Comparison of ENCODE assay signal across 11 cellular contexts in the genomic region with DNA sequence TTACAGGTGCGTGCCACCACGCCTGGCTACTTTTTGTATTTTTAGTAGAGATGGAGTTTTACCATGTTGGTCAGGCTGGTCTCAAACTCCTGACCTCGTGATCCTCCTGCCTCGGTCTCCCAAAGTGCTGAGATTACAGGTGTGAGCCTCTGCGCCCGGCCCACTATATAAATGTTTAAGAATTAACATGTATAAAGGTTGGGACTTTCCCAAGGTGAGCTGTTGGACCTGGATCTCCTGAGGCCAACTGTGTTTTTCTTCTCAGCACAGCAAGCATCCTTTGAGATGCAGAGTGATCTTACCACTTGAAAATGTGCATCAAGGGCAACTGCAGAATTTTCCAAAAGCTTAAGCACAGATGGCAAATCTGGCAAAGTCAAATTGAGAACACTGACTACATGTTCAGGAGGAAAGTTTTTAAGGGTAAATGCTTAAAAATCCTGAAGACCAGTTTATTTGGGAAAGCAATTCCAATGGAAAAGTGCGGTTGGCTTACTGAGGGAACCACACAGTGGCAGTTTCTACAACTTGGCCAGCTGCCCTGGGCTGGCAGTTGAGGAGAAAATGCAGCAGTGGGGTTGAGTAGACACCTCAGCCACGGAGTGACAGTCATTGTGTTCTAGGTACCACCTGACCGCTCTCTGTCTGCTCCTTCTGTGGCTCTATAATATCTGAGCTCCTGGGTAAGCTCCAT.
DNase-seq lines count a peak whose midpoint lies in the region; ATAC-seq, FAIRE-seq and TF ChIP-seq lines count a peak whose summit lies in the region.
"Had no signal": no experiment of that assay in that cellular context is flagged by ENCODE, and none has a peak within 500 bp of the region (broad histone marks: within the 10 kb centered on the region; RNA-seq: fewer than 3 reads in every experiment).

No MANE protein-coding gene starts in this region.

- H3K27ac ChIP-seq in RWPE2 (ENCODE audit: poor library complexity, severe bottlenecking) (peak overlapping the region; percentile 79), heart right ventricle (peak overlapping the region; percentile 8 to 95 (median 75)), sigmoid colon (peak overlapping the region; percentile 94 to 99 (median 98))

- 82% methylated on average over 9 of the region's 9 CpGs for WGBS in heart right ventricle, 2 donors
- WGBS in sigmoid colon, 2 donors, result 69 to 82% methylated on average over 9 of the region's 9 CpGs

- TF ChIP-seq CTCF in RWPE2 (IDR thresholded peaks at IDR 0.05; ENCODE audit: poor library complexity, severe bottlenecking), result no peak
- TF ChIP-seq CTCF in heart right ventricle (IDR thresholded peaks at IDR 0.05), result no peak
- no peak for TF ChIP-seq CTCF in sigmoid colon (IDR thresholded peaks at IDR 0.05)
- no peak for TF ChIP-seq CTCF in D721Med (IDR thresholded peaks at IDR 0.05; ENCODE audit: insufficient read depth, missing control alignments)

- no peak for FAIRE-seq in D721Med (lab: Jason Lieb, UNC)
- FAIRE-seq: endometrium had no signal

- H3K27me3 ChIP-seq in H7 (ENCODE audit: control insufficient read depth, insufficient read depth, low read length) (no peaks in the 10 kb centered on the region), RWPE2 (ENCODE audit: insufficient read depth, poor library complexity, severe bottlenecking) (no peaks in the 10 kb centered on the region), heart right ventricle (no peaks in the 10 kb centered on the region), sigmoid colon (no peaks in the 10 kb centered on the region)

- ATAC-seq in RWPE2 (ENCODE audit: low read depth) (no peak), heart right ventricle (peak in 7 of 8 donors; percentile 24 to 69 (median 49))

- H3K4me3 ChIP-seq in H7 (ENCODE audit: insufficient read depth, low read depth, low read length) (no peak overlapping the region), RWPE2 (ENCODE audit: severe bottlenecking) (no peak overlapping the region), heart right ventricle (no peak overlapping the region), sigmoid colon (no peak overlapping the region)

- H3K9me3 ChIP-seq in RWPE2 (ENCODE audit: severe bottlenecking) (no peaks in the 10 kb centered on the region), heart right ventricle (no peaks in the 10 kb centered on the region), sigmoid colon (no peaks in the 10 kb centered on the region)

- H3K36me3 ChIP-seq in H7 (replicated peaks; ENCODE audit: control insufficient read depth, insufficient read depth, low read length) (no peaks in the 10 kb centered on the region), RWPE2 (ENCODE audit: low read depth) (peaks cover 78% of the 10 kb centered on the region), heart right ventricle (no peaks in the 10 kb centered on the region), sigmoid colon (peaks cover 0 to 8% (median 2%) of the 10 kb centered on the region in 4 donors)

- peaks cover 65% of the 10 kb centered on the region for H3K4me1 ChIP-seq in RWPE2 (ENCODE audit: insufficient read depth, poor library complexity, severe bottlenecking)
- H3K4me1 ChIP-seq in heart right ventricle, result peaks cover 19 to 100% (median 64%) of the 10 kb centered on the region in 9 donors
- H3K4me1 ChIP-seq in sigmoid colon, result peaks cover 0 to 98% (median 92%) of the 10 kb centered on the region in 4 donors

- DNase-seq in H7 (peak; percentile 56), RWPE2 (ENCODE audit: low spot score) (no peak), heart right ventricle (peak; percentile 44 to 53), sigmoid colon (no peak), D721Med (ENCODE audit: insufficient read length, low spot score) (no peak), SHP77 (lab: John Stamatoyannopoulos, UW) (no peak), cortex of kidney (lab: John Stamatoyannopoulos, UW) (no peak)
- no peak for DNase-seq in activated naive CD4-positive, alpha-beta T cell treated with anti-CD3 and anti-CD28 coated beads, Interleukin-2, amount 50 U/mL, for 16 hours
- DNase-seq: kidney glomerular epithelial cell, NCI-H1092 had no signal

- intact Hi-C loops in heart right ventricle (cut with DNase I) (loop anchor here in 1 of 10 donors (2.0 kb wide), 1 partner anchor 124 kb away; no protein-coding TSS in a partner anchor), sigmoid colon (cut with DNase I) (no loop called here)

- TF ChIP-seq POLR2A in sigmoid colon (IDR thresholded peaks at IDR 0.05), result no peak

- no peak for TF ChIP-seq EP300 in sigmoid colon (IDR thresholded peaks at IDR 0.05)

Comparison
In these comparisons a context has a peak if more than half of its experiments do, and no peak if none do; other contexts are left out.
1. DNase-seq: peak in H7 (single experiment) and heart right ventricle (2 of 2); none in RWPE2 (single experiment), sigmoid colon (single experiment), D721Med (single experiment), SHP77 (0 of 2), activated naive CD4-positive, alpha-beta T cell treated with anti-CD3 and anti-CD28 coated beads, Interleukin-2, amount 50 U/mL, for 16 hours (single experiment) and cortex of kidney (single experiment).
2. Peak in every context shown above with its lines, with median percentiles within 50 percentile points of each other: H3K27ac ChIP-seq.